1 cellular context compared by ENCODE assay signal in genomic region chr9:109082091-109082620, GRCh38.
TF ChIP-seq lines count a peak whose summit lies in the region.

No MANE protein-coding gene starts in this region.

TF ChIP-seq in HepG2, 621 proteins besides CTCF, POLR2A, EP300 and RAD21 (continued from another document and continues in another):
- peak; percentile 70 for TF ChIP-seq POGZ (CRISPR knock-in tag; IDR thresholded peaks at IDR 0.05)
- TF ChIP-seq ZNF414 (CRISPR knock-in tag; IDR thresholded peaks at IDR 0.05) = peak; percentile 85; the same call in 1 of the 2 replicates
- no peak for TF ChIP-seq MAFG (CRISPR knock-in tag; IDR thresholded peaks at IDR 0.05)
- peak; percentile 42; the same call in 1 of the 2 replicates for TF ChIP-seq MYPOP (CRISPR knock-in tag; IDR thresholded peaks at IDR 0.05)
- TF ChIP-seq ZNF609 (CRISPR knock-in tag; IDR thresholded peaks at IDR 0.05; ENCODE audit: borderline replicate concordance) = peak; percentile 98
- no peak for TF ChIP-seq GABPA (IDR thresholded peaks at IDR 0.05; ENCODE audit: low read depth, low read length)
- peak; percentile 44; the same call in 1 of the 2 replicates for TF ChIP-seq GABPA (CRISPR knock-in tag; IDR thresholded peaks at IDR 0.05; ENCODE audit: low read depth)
- 0 out of 2 replicates have a peak, but pooled peaks have one; percentile 52 for TF ChIP-seq TFDP2 (CRISPR knock-in tag; IDR thresholded peaks at IDR 0.05)
- no peak for TF ChIP-seq ZNF484 (CRISPR knock-in tag; IDR thresholded peaks at IDR 0.05; ENCODE audit: borderline replicate concordance, low read depth)
- TF ChIP-seq ZNF792 (CRISPR knock-in tag; IDR thresholded peaks at IDR 0.05) = peak; percentile 45; the same call in 1 of the 2 replicates
- TF ChIP-seq ZNF234 (CRISPR knock-in tag; conservative IDR thresholded peaks at IDR 0.05) = no peak
- TF ChIP-seq ZNF382 (CRISPR knock-in tag; IDR thresholded peaks at IDR 0.05; ENCODE audit: borderline replicate concordance) = no peak
- peak; percentile 29; the same call in 1 of the 2 replicates for TF ChIP-seq ELF3 (CRISPR knock-in tag; IDR thresholded peaks at IDR 0.05)
- TF ChIP-seq ZNF639 (CRISPR knock-in tag; conservative IDR thresholded peaks at IDR 0.05) = no peak
- no peak for TF ChIP-seq ZNF574 (CRISPR knock-in tag; IDR thresholded peaks at IDR 0.05)
- peak; percentile 86 for TF ChIP-seq RXRB (CRISPR knock-in tag; IDR thresholded peaks at IDR 0.05; ENCODE audit: borderline replicate concordance)
- TF ChIP-seq ZNF331 (CRISPR knock-in tag; IDR thresholded peaks at IDR 0.05) = peak; percentile 62
- peak; percentile 95 for TF ChIP-seq MBD4 (IDR thresholded peaks at IDR 0.05; ENCODE audit: borderline replicate concordance, low read length)
- peak; percentile 69; the same call in 1 of the 2 replicates for TF ChIP-seq ZNF614 (CRISPR knock-in tag; IDR thresholded peaks at IDR 0.05; ENCODE audit: borderline replicate concordance)
- TF ChIP-seq ZBTB2 (CRISPR knock-in tag; IDR thresholded peaks at IDR 0.05; ENCODE audit: low read depth) = no peak
- TF ChIP-seq ARID2 (CRISPR knock-in tag; IDR thresholded peaks at IDR 0.05; ENCODE audit: borderline replicate concordance) = no peak
- TF ChIP-seq ZKSCAN1 (IDR thresholded peaks at IDR 0.05; ENCODE audit: low read length) = no peak
- peak; percentile 98 for TF ChIP-seq CREM (IDR thresholded peaks at IDR 0.05)
- TF ChIP-seq CREM (CRISPR knock-in tag; IDR thresholded peaks at IDR 0.05) = no peak
- no peak for TF ChIP-seq ZNF512B (CRISPR knock-in tag; IDR thresholded peaks at IDR 0.05; ENCODE audit: borderline replicate concordance)
- no peak for TF ChIP-seq CREB1 (IDR thresholded peaks at IDR 0.05)
- TF ChIP-seq CREB1 (CRISPR knock-in tag; IDR thresholded peaks at IDR 0.05) = peak; percentile 86
- TF ChIP-seq ZNF138 (CRISPR knock-in tag; IDR thresholded peaks at IDR 0.05; ENCODE audit: low read depth) = no peak
- TF ChIP-seq TGIF2 (CRISPR knock-in tag; IDR thresholded peaks at IDR 0.05) = 0 out of 2 replicates have a peak, but pooled peaks have one; percentile 53
- TF ChIP-seq IKZF5 (CRISPR knock-in tag; IDR thresholded peaks at IDR 0.05) = peak; percentile 40; the same call in 1 of the 2 replicates
- peak; percentile 90 for TF ChIP-seq ARID3A (IDR thresholded peaks at IDR 0.05; ENCODE audit: low read depth, low read length)
- peak; percentile 78 for TF ChIP-seq HHEX (CRISPR knock-in tag; IDR thresholded peaks at IDR 0.05)
- TF ChIP-seq ZFP82 (CRISPR knock-in tag; IDR thresholded peaks at IDR 0.05; ENCODE audit: borderline replicate concordance) = 0 out of 2 replicates have a peak, but pooled peaks have one; percentile 62
- TF ChIP-seq ZNF264 (CRISPR knock-in tag; IDR thresholded peaks at IDR 0.05) = peak; percentile 76; the same call in 1 of the 2 replicates
- no peak for TF ChIP-seq FOXA1 (IDR thresholded peaks at IDR 0.05)
- peak; percentile 48 for TF ChIP-seq FOXA1 (CRISPR knock-in tag; IDR thresholded peaks at IDR 0.05)
- peak; percentile 77 for TF ChIP-seq HNF4A (CRISPR knock-in tag; IDR thresholded peaks at IDR 0.05)
- peak; percentile 94 for TF ChIP-seq BCL6 (CRISPR knock-in tag; IDR thresholded peaks at IDR 0.05)
- peak; percentile 52; the same call in 1 of the 2 replicates for TF ChIP-seq NR2C2 (CRISPR knock-in tag; IDR thresholded peaks at IDR 0.05; ENCODE audit: borderline replicate concordance)
- TF ChIP-seq ZBTB7B (CRISPR knock-in tag; IDR thresholded peaks at IDR 0.05) = peak; percentile 68; the same call in 1 of the 2 replicates
- peak; percentile 84; the same call in 1 of the 2 replicates for TF ChIP-seq MEIS2 (CRISPR knock-in tag; IDR thresholded peaks at IDR 0.05)
- TF ChIP-seq MED13 (CRISPR knock-in tag; IDR thresholded peaks at IDR 0.05) = peak; percentile 87; the same call in 1 of the 2 replicates
- TF ChIP-seq TBX3 (IDR thresholded peaks at IDR 0.05; ENCODE audit: borderline replicate concordance) = peak; percentile 58
- peak; percentile 53 for TF ChIP-seq PHF5A (CRISPR knock-in tag; IDR thresholded peaks at IDR 0.05; ENCODE audit: low read depth, unreplicated experiment)
- peak; percentile 96 for TF ChIP-seq HMG20A (CRISPR knock-in tag; IDR thresholded peaks at IDR 0.05; ENCODE audit: borderline replicate concordance)
